ENCODE assay signal across 37 cellular contexts in the genomic region with DNA sequence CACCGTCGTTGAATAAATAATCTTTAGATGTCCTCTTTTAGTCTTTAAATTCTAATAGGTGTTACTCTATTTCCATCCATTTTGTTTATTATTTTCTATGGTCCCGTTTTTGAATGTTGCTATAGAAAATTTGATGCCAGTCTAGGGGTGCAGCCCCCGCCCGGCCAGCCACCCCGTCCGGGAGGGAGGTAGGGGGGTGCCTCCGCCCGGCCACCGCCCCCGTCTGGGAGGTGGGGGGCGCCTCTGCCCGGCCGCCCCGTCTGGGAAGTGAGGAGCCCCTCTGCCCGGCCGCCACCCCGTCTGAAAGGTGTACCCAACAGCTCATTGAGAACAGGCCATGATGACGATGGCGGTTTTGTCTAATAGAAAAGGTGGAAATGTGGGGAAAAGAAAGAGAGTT.
"Had no signal": no experiment of that assay in that cellular context is flagged by ENCODE, and none has a peak within 500 bp of the region (broad histone marks: within the 10 kb centered on the region; RNA-seq: fewer than 3 reads in every experiment).

No MANE protein-coding gene starts in this region.

- DNase-seq: activated effector memory CD4-positive, alpha-beta T cell treated with anti-CD3 and anti-CD28 coated beads, Interleukin-2, amount 50 U/mL, for 16 hours; activated effector memory CD4-positive, alpha-beta T cell treated with Interleukin-2 at 50 U/mL for 16 hours; activated gamma-delta T cell; activated gamma-delta T cell treated with Interleukin-2 at 50 U/mL for 16 hours; activated naive CD4-positive, alpha-beta T cell; activated naive CD4-positive, alpha-beta T cell treated with anti-CD3 and anti-CD28 coated beads for 36 hours; activated naive CD4-positive, alpha-beta T cell treated with anti-CD3 and anti-CD28 coated beads, Interleukin-2, amount 10 ng/mL, durations not matched to agents 7 days and 5 days; activated naive CD4-positive, alpha-beta T cell treated with anti-CD3 and anti-CD28 coated beads, Interleukin-2, amount 50 U/mL, for 16 hours; activated naive CD4-positive, alpha-beta T cell treated with Interleukin-2 at 50 U/mL for 16 hours; activated naive CD8-positive, alpha-beta T cell treated with anti-CD3 and anti-CD28 coated beads for 36 hours; activated naive CD8-positive, alpha-beta T cell treated with anti-CD3 and anti-CD28 coated beads, Interleukin-2, amount 10 ng/mL, durations not matched to agents 7 days and 5 days; activated naive CD8-positive, alpha-beta T cell treated with anti-CD3 and anti-CD28 coated beads, Interleukin-2, amount 50 U/mL, for 24 hours; activated T-cell treated with anti-CD3 and anti-CD28 coated beads, Interleukin-2, amount 50 U/mL, for 1 hour; activated T-cell treated with anti-CD3 and anti-CD28 coated beads, Interleukin-2, amount 50 U/mL, for 24 hours; activated T-cell treated with anti-CD3 and anti-CD28 coated beads, Interleukin-2, amount 50 U/mL, for 4 hours; activated T-cell treated with anti-CD3 and anti-CD28 coated beads, Interleukin-2, amount 50 U/mL, for 48 hours; activated T-cell treated with anti-CD3 and anti-CD28 coated beads, Interleukin-2, amount 50 U/mL, for 72 hours; adrenal gland; amniotic stem cell; amygdala; anterior cingulate cortex; aorta; body of pancreas; brain microvascular endothelial cell; caudate nucleus; central memory CD4-positive, alpha-beta T cell; cerebellar nuclear complex had no signal

- H3K4me3 Mint-ChIP-seq: activated naive CD4-positive, alpha-beta T cell treated with anti-CD3 and anti-CD28 coated beads for 36 hours; activated naive CD4-positive, alpha-beta T cell treated with anti-CD3 and anti-CD28 coated beads, Interleukin-2, amount 10 ng/mL, durations not matched to agents 7 days and 5 days; activated naive CD4-positive, alpha-beta T cell treated with anti-CD3 and anti-CD28 coated beads, Interleukin-2, amount 50 U/mL, for 24 hours; activated naive CD8-positive, alpha-beta T cell; activated naive CD8-positive, alpha-beta T cell treated with anti-CD3 and anti-CD28 coated beads for 36 hours; activated naive CD8-positive, alpha-beta T cell treated with anti-CD3 and anti-CD28 coated beads, Interleukin-2, amount 10 ng/mL, durations not matched to agents 7 days and 5 days; activated naive CD8-positive, alpha-beta T cell treated with anti-CD3 and anti-CD28 coated beads, Interleukin-2, amount 50 U/mL, for 24 hours; activated T-cell treated with anti-CD3 and anti-CD28 coated beads, Interleukin-2, amount 50 U/mL, for 24 hours; activated T-cell treated with anti-CD3 and anti-CD28 coated beads, Interleukin-2, amount 50 U/mL, for 4 hours; activated T-cell treated with anti-CD3 and anti-CD28 coated beads, Interleukin-2, amount 50 U/mL, for 72 hours; activated T-helper 1 cell treated with anti-CD3 and anti-CD28 coated beads, Interleukin-12 subunit alpha, Interleukin-12 subunit beta, Interleukin-2, Interleukin-4 antibody, amounts not matched to agents 30 ng/mL and 10 ng/mL and 1 ng/mL, durations not matched to agents 14 hours and 24 hours and 36 hours; activated T-helper 17 cell treated with anti-CD3 and anti-CD28 coated beads, Interleukin-2, amount 50 U/mL, for 72 hours; brain; central memory CD8-positive, alpha-beta T cell had no signal

- H3K4me1 Mint-ChIP-seq: activated naive CD4-positive, alpha-beta T cell treated with anti-CD3 and anti-CD28 coated beads, Interleukin-2, amount 10 ng/mL, durations not matched to agents 7 days and 5 days; activated naive CD4-positive, alpha-beta T cell treated with anti-CD3 and anti-CD28 coated beads, Interleukin-2, amount 50 U/mL, for 24 hours; activated naive CD8-positive, alpha-beta T cell treated with anti-CD3 and anti-CD28 coated beads for 36 hours; activated naive CD8-positive, alpha-beta T cell treated with anti-CD3 and anti-CD28 coated beads, Interleukin-2, amount 10 ng/mL, durations not matched to agents 7 days and 5 days; activated naive CD8-positive, alpha-beta T cell treated with anti-CD3 and anti-CD28 coated beads, Interleukin-2, amount 50 U/mL, for 24 hours; activated T-helper 17 cell treated with anti-CD3 and anti-CD28 coated beads, Interleukin-2, amount 50 U/mL, for 72 hours; brain; central memory CD8-positive, alpha-beta T cell had no signal

- FAIRE-seq: astrocyte, bronchial epithelial cell had no signal

- H3K36me3 Mint-ChIP-seq: activated naive CD4-positive, alpha-beta T cell treated with anti-CD3 and anti-CD28 coated beads, Interleukin-2, amount 10 ng/mL, durations not matched to agents 7 days and 5 days; activated naive CD4-positive, alpha-beta T cell treated with anti-CD3 and anti-CD28 coated beads, Interleukin-2, amount 50 U/mL, for 24 hours; activated naive CD4-positive, alpha-beta T cell treated with anti-CD3 and anti-CD28 coated beads, Interleukin-2, amount 50 U/mL, for 72 hours; activated naive CD8-positive, alpha-beta T cell; activated naive CD8-positive, alpha-beta T cell treated with anti-CD3 and anti-CD28 coated beads for 36 hours; activated naive CD8-positive, alpha-beta T cell treated with anti-CD3 and anti-CD28 coated beads, Interleukin-2, amount 10 ng/mL, durations not matched to agents 7 days and 5 days; brain had no signal

- H3K9me3 Mint-ChIP-seq: activated naive CD8-positive, alpha-beta T cell treated with anti-CD3 and anti-CD28 coated beads, Interleukin-2, amount 10 ng/mL, durations not matched to agents 7 days and 5 days; central memory CD8-positive, alpha-beta T cell had no signal

- H3K27ac Mint-ChIP-seq: activated naive CD4-positive, alpha-beta T cell treated with anti-CD3 and anti-CD28 coated beads for 36 hours; activated naive CD4-positive, alpha-beta T cell treated with anti-CD3 and anti-CD28 coated beads, Interleukin-2, amount 10 ng/mL, durations not matched to agents 7 days and 5 days; activated naive CD4-positive, alpha-beta T cell treated with anti-CD3 and anti-CD28 coated beads, Interleukin-2, amount 50 U/mL, for 24 hours; activated naive CD4-positive, alpha-beta T cell treated with anti-CD3 and anti-CD28 coated beads, Interleukin-2, amount 50 U/mL, for 72 hours; activated naive CD8-positive, alpha-beta T cell; activated naive CD8-positive, alpha-beta T cell treated with anti-CD3 and anti-CD28 coated beads for 36 hours; activated naive CD8-positive, alpha-beta T cell treated with anti-CD3 and anti-CD28 coated beads, Interleukin-2, amount 10 ng/mL, durations not matched to agents 7 days and 5 days; activated naive CD8-positive, alpha-beta T cell treated with anti-CD3 and anti-CD28 coated beads, Interleukin-2, amount 50 U/mL, for 24 hours; activated T-cell treated with anti-CD3 and anti-CD28 coated beads, Interleukin-2, amount 50 U/mL, for 24 hours; activated T-cell treated with anti-CD3 and anti-CD28 coated beads, Interleukin-2, amount 50 U/mL, for 72 hours; activated T-helper 1 cell treated with anti-CD3 and anti-CD28 coated beads, Interleukin-12 subunit alpha, Interleukin-12 subunit beta, Interleukin-2, Interleukin-4 antibody, amounts not matched to agents 30 ng/mL and 10 ng/mL and 1 ng/mL, durations not matched to agents 14 hours and 24 hours and 36 hours; activated T-helper 17 cell treated with anti-CD3 and anti-CD28 coated beads, Interleukin-2, amount 50 U/mL, for 72 hours; activated T-helper 2 cell treated with anti-CD3 and anti-CD28 coated beads, Interferon-gamma antibody, Interleukin-2, Interleukin-4, amounts not matched to agents 10 μg/mL and 5 μg/mL and 100 μg/mL, durations not matched to agents 14 hours and 24 hours and 36 hours; brain had no signal

- H3K27me3 Mint-ChIP-seq: activated naive CD4-positive, alpha-beta T cell treated with anti-CD3 and anti-CD28 coated beads, Interleukin-2, amount 10 ng/mL, durations not matched to agents 7 days and 5 days; activated naive CD4-positive, alpha-beta T cell treated with anti-CD3 and anti-CD28 coated beads, Interleukin-2, amount 50 U/mL, for 24 hours; activated naive CD8-positive, alpha-beta T cell; activated naive CD8-positive, alpha-beta T cell treated with anti-CD3 and anti-CD28 coated beads for 36 hours; activated naive CD8-positive, alpha-beta T cell treated with anti-CD3 and anti-CD28 coated beads, Interleukin-2, amount 10 ng/mL, durations not matched to agents 7 days and 5 days; activated naive CD8-positive, alpha-beta T cell treated with anti-CD3 and anti-CD28 coated beads, Interleukin-2, amount 50 U/mL, for 24 hours; activated T-cell treated with anti-CD3 and anti-CD28 coated beads, Interleukin-2, amount 50 U/mL, for 24 hours; activated T-helper 17 cell treated with anti-CD3 and anti-CD28 coated beads, Interleukin-2, amount 50 U/mL, for 72 hours; brain; central memory CD8-positive, alpha-beta T cell had no signal
